ENCODE assay signal across 8 cellular contexts in genomic region chrX:1592128-1592862, GRCh38. TPM values are rescaled to one million over a fixed set of nuclear protein-coding genes. Genes with fewer than 3 reads are reported as not detected.
DNase-seq lines count a peak whose midpoint lies in the region; ATAC-seq, FAIRE-seq and TF ChIP-seq lines count a peak whose summit lies in the region.
"Had no signal": no experiment of that assay in that cellular context is flagged by ENCODE, and none has a peak within 500 bp of the region (broad histone marks: within the 10 kb centered on the region; RNA-seq: fewer than 3 reads in every experiment).

No MANE protein-coding gene starts in this region.

- peak; percentile 71 for DNase-seq in GM12891 (ENCODE audit: insufficient read length, low spot score)
- DNase-seq in NCI-H226 = peak; percentile 57
- peak in 1 of 2 donors; percentile 36 for DNase-seq in cardiac fibroblast (ENCODE audit: low read depth in 2 of 2)
- no peak for DNase-seq in lung (ENCODE audit: low spot score)
- DNase-seq in transverse colon = peak; percentile 38
- DNase-seq in cerebellar cortex (ENCODE audit: low spot score) = no peak

- ATAC-seq in GM21528 (IDR thresholded peaks at IDR 0.05; ENCODE audit: low FRiP score, unreplicated experiment) (peak; percentile 45), lung (ENCODE audit: insufficient read depth, low FRiP score) (no peak)

- H3K36me3 ChIP-seq in lung (ENCODE audit: control insufficient read depth in 2 of 2, insufficient read depth in 2 of 2, low read length in 2 of 2) (peaks cover 7 to 35% of the 10 kb centered on the region in 2 donors), transverse colon (peaks cover 0 to 24% (median 11%) of the 10 kb centered on the region in 4 donors)

- no peak for TF ChIP-seq EP300 in transverse colon (IDR thresholded peaks at IDR 0.05; ENCODE audit: low read depth)

- peaks cover 0 to 5% of the 10 kb centered on the region in 2 donors for H3K4me1 ChIP-seq in lung (ENCODE audit: control insufficient read depth in 2 of 2, insufficient read depth in 2 of 2, low read length in 2 of 2)
- H3K4me1 ChIP-seq in transverse colon = peaks cover 4 to 22% (median 14%) of the 10 kb centered on the region in 4 donors

- H3K9me3 ChIP-seq in lung (ENCODE audit: control insufficient read depth in 2 of 2, insufficient read depth in 1 of 2, low read length in 1 of 2) (no peaks in the 10 kb centered on the region), transverse colon (no peaks in the 10 kb centered on the region)

- TF ChIP-seq POLR2A in GM12891 (IDR thresholded peaks at IDR 0.05; ENCODE audit: low read depth, low read length) = no peak
- TF ChIP-seq POLR2A in transverse colon (IDR thresholded peaks at IDR 0.05) = no peak

- H3K4me3 ChIP-seq in cardiac fibroblast (replicated peaks in 1 of 2; ENCODE audit: low read depth in 2 of 2, low read length in 2 of 2) (peak overlapping the region; percentile 92 to 96), lung (peak overlapping the region; percentile 97), transverse colon (peak overlapping the region; percentile 89 to 99 (median 96))

- 0 to 1% methylated on average over 33 to 34 of the region's 34 CpGs for WGBS in lung, 2 donors
- 0% methylated on average over 2 to 32 of the region's 34 CpGs for WGBS in transverse colon (ENCODE audit: low coverage in 1 of 2), 2 donors

- FAIRE-seq in GM12891 (lab: Jason Lieb, UNC) = peak; percentile 56
- FAIRE-seq: colon had no signal

- intact Hi-C loops in transverse colon (cut with DNase I; ENCODE audit: low total_unique reads) = loop anchor here (5.0 kb wide), 1 partner anchor 1205 kb away; the partner anchor contains the start of gene PPP2R3B

- peak overlapping the region; percentile 68 to 85 for H3K27ac ChIP-seq in lung (ENCODE audit: low read depth in 1 of 2, low read length in 1 of 2)
- H3K27ac ChIP-seq in transverse colon = peak overlapping the region; percentile 86 to 96 (median 94)

- TF ChIP-seq CTCF in cardiac fibroblast (IDR thresholded peaks at IDR 0.05; ENCODE audit: low read depth, low read length) (no peak), lung (IDR thresholded peaks at IDR 0.05; ENCODE audit: control extremely low read depth, extremely low read depth) (no peak), transverse colon (IDR thresholded peaks at IDR 0.05) (no peak)

- in situ Hi-C loops in transverse colon (cut with MboI; ENCODE audit: low pct_ligation_motif_present in 1 of 4, low pct_unique_long_range_greater_than_20kb in 1 of 4, low sequenced_read_pairs in 3 of 4) = loop anchor here in 2 of 4 donors (10.0 to 25.0 kb wide), 3 partner anchors 130 to 205 kb away; partner anchors contain the start of genes ASMTL (in 2 of the 2) and SLC25A6 (in 1 of the 2)

- H3K27me3 ChIP-seq in lung (ENCODE audit: control insufficient read depth, insufficient read depth) (no peaks in the 10 kb centered on the region), transverse colon (no peaks in the 10 kb centered on the region)

TF ChIP-seq in GM12891, 5 proteins besides CTCF, POLR2A, EP300 and RAD21:
- TF ChIP-seq SPI1 (IDR thresholded peaks at IDR 0.05; ENCODE audit: low read depth, low read length) (no peak), POU2F2 (IDR thresholded peaks at IDR 0.05; ENCODE audit: low read depth, low read length) (no peak), TAF1 (IDR thresholded peaks at IDR 0.05; ENCODE audit: low read depth, low read length) (no peak), PAX5 (IDR thresholded peaks at IDR 0.05; ENCODE audit: insufficient read depth, low read length, severe bottlenecking) (no peak), POLR2AphosphoS5 (IDR thresholded peaks at IDR 0.05; ENCODE audit: low read depth, low read length) (no peak)

RNA-seq across cellular contexts. Expression of gene AKAP17A, which starts 0.9 kb away (rescaled TPM):
- polyA plus RNA-seq in GM12891 (2012; ENCODE audit: low read depth, missing spikeins) = 43.9 TPM
- total RNA-seq in lung (10 to 100 TPM; 40.6 to 48.9 TPM), transverse colon (100 to 1,000 TPM in 2 of 4 donors, 10 to 100 TPM in 2; 53.7 to 134 (median 97.7) TPM)
- polyA plus RNA-seq in lung = 10 to 100 TPM; 44.1 to 45.2 TPM

RNA-seq across cellular contexts. Expression of gene ASMT, which starts 22.6 kb away (rescaled TPM):
- 1.7 TPM for polyA plus RNA-seq in GM12891 (2012; ENCODE audit: low read depth, missing spikeins)
- total RNA-seq in lung (under 1 TPM; 0.25 to 0.63 TPM), transverse colon (not detected)
- under 1 TPM; 0.09 to 0.37 TPM for polyA plus RNA-seq in lung

RNA-seq across cellular contexts. Expression of gene P2RY8, which starts 55.3 kb away (rescaled TPM):
- 42.6 TPM for polyA plus RNA-seq in GM12891 (2012; ENCODE audit: low read depth, missing spikeins)
- total RNA-seq in lung (1 to 10 TPM; 2.8 to 8.3 TPM), transverse colon (1 to 10 TPM in 2 of 4 donors, under 1 TPM in 1, not detected in 1; 0.55 to 6.0 (median 3.0) TPM)
- polyA plus RNA-seq in lung = 1 to 10 TPM in 1 of 2 donors, under 1 TPM in 1; 0.51 to 6.0 TPM

Comparison
In these comparisons a context has a peak if more than half of its experiments do, and no peak if none do; other contexts are left out.
1. DNase-seq: peak in GM12891 (single experiment), NCI-H226 (single experiment) and transverse colon (single experiment); none in lung (single experiment) and cerebellar cortex (single experiment).
2. Peak in every context shown above with its lines, with median percentiles within 50 percentile points of each other: H3K4me3 ChIP-seq.